8 cellular contexts compared by ENCODE assay signal in the genomic region with DNA sequence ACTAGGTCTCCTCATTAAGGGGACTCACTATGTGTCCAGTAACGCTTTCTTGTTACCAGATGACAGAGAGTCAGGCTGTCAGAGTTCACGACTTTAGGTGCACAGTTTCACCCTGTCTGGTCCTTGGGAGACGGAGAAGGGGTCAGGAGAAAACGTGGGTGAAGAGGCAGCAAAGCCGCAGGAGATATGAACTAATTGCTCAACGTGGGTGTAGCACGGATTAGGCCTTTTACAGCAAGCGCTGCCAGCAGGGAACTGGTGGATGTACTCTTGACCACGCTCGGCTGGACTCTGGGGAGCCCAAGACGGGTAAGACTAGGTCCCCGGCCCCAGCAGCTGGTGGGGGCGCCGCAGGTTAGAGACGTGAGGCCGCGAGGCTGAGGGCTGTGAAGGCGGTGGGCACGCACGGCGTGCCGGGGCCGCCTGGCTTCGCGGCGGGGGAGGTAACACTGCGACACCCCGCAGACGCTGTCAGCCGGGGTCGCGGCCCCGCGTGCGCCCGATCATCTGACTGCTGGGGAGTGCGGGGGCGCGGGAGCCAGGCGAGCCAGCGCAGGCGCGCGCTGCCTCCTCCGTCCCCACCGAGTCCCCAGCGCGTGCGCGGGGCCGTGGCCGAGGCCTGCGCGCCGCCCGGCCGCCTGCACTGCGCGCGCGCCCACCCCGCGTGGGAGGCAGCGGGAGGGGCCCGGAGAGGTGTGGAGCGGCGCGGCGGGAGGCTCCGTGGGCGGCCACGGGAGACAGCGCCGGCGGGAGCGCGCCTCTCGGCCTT. TPM values are rescaled to one million over a fixed set of nuclear protein-coding genes. Genes with fewer than 3 reads are reported as not detected.
A peak's percentile ranks its signal among the peaks of the same experiment; 100 is the strongest.
DNase-seq lines count a peak whose midpoint lies in the region; ATAC-seq, FAIRE-seq and TF ChIP-seq lines count a peak whose summit lies in the region.

A gene with protein sequence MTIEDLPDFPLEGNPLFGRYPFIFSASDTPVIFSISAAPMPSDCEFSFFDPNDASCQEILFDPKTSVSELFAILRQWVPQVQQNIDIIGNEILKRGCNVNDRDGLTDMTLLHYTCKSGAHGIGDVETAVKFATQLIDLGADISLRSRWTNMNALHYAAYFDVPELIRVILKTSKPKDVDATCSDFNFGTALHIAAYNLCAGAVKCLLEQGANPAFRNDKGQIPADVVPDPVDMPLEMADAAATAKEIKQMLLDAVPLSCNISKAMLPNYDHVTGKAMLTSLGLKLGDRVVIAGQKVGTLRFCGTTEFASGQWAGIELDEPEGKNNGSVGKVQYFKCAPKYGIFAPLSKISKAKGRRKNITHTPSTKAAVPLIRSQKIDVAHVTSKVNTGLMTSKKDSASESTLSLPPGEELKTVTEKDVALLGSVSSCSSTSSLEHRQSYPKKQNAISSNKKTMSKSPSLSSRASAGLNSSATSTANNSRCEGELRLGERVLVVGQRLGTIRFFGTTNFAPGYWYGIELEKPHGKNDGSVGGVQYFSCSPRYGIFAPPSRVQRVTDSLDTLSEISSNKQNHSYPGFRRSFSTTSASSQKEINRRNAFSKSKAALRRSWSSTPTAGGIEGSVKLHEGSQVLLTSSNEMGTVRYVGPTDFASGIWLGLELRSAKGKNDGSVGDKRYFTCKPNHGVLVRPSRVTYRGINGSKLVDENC (plus strand): TSS at position 575 of the 769 bp plus-strand sequence. CDS start 5,974 bp downstream, outside the sequence.

- no peak within 1 kb of the TSS for H3K23ac ChIP-seq in H1 (ENCODE audit: insufficient read length)

- ATAC-seq in GM19463 (IDR thresholded peaks at IDR 0.05; ENCODE audit: unreplicated experiment), result peak; percentile 47

- DNase-seq in C1 segment of cervical spinal cord (lab: John Stamatoyannopoulos, UW) (peak in 11 of 14 donors; percentile 34 to 79 (median 59)), LHCN-M2 (ENCODE audit: low read depth) (peak; percentile 49), H1 (ENCODE audit: low read depth in 1 of 2, low spot score in 2 of 2) (peak in 1 of 2 experiments; percentile 60), mesenteric fat pad (ENCODE audit: low spot score) (no peak), RKO (ENCODE audit: low spot score) (no peak)
- peak; percentile 66 to 74 for DNase-seq in activated CD8-positive, alpha-beta memory T cell treated with anti-CD3 and anti-CD28 coated beads for 4 hours (ENCODE audit: low read depth in 2 of 2)
- peak; percentile 32 for DNase-seq in stimulated activated CD8-positive, alpha-beta memory T cell treated with anti-CD3 and anti-CD28 coated beads, Interleukin-15, amount 100 ng/mL, for 1 hour (ENCODE audit: low read depth)

- TF ChIP-seq RAD21 in H1 (IDR thresholded peaks at IDR 0.05 in 1 of 2, conservative IDR thresholded peaks at IDR 0.05 in 1 of 2; ENCODE audit: low read depth in 2 of 2, low read length in 2 of 2), result no peak

- peak within 1 kb of the TSS in 1 of 4 experiments; percentile 38; a peak in 2 of 7 replicates for H3K9ac ChIP-seq in H1 (replicated peaks in 1 of 4; ENCODE audit: extremely low read depth in 1 of 4, low read depth in 3 of 4, low read length in 3 of 4)

- H4K91ac ChIP-seq in H1 (replicated peaks; ENCODE audit: insufficient read length, low read length), result no peak within 1 kb of the TSS

- H2BK15ac ChIP-seq in H1 (ENCODE audit: low read length), result no peak within 1 kb of the TSS

- no peaks in the 10 kb centered on the region for H3K79me2 ChIP-seq in H1 (ENCODE audit: control insufficient read depth in 1 of 2, insufficient read depth in 2 of 2, low read length in 2 of 2)

- H4K20me1 ChIP-seq in H1 (replicated peaks in 1 of 2; ENCODE audit: control insufficient read depth in 1 of 2, insufficient read depth in 2 of 2, low read length in 2 of 2), result peaks cover 0 to 2% of the 10 kb centered on the region in 2 experiments

- peak within 1 kb of the TSS; percentile 37 to 61 (median 44) for H3K4me3 ChIP-seq in H1 (ENCODE audit: extremely low read depth in 1 of 4, insufficient read depth in 2 of 4, low read depth in 3 of 4, low read length in 4 of 4)

- H3K4me2 ChIP-seq in H1 (ENCODE audit: insufficient read depth in 1 of 2, low read depth in 2 of 2, low read length in 2 of 2), result peak within 1 kb of the TSS; percentile 79 to 82

- no peak within 1 kb of the TSS for H2BK120ac ChIP-seq in H1 (replicated peaks; ENCODE audit: low read depth, low read length)

- no peaks in the 10 kb centered on the region for H3K9me3 ChIP-seq in H1 (ENCODE audit: insufficient read depth in 2 of 2, low read depth in 1 of 2, low read length in 1 of 2)

- H3K14ac ChIP-seq in H1 (ENCODE audit: insufficient read length), result no peak within 1 kb of the TSS

- FAIRE-seq in H1 (lab: Jason Lieb, UNC), result no peak

- H2BK12ac ChIP-seq in H1 (ENCODE audit: low read depth, low read length), result peak within 1 kb of the TSS; percentile 50; the same call in 1 of the 2 replicates

- WGBS in H1 (ENCODE audit: extremely low coverage in 1 of 2, insufficient coverage in 1 of 2, insufficient read length in 1 of 2, insufficient replicate concordance in 2 of 2, low coverage in 1 of 2, low lambda C conversion rate in 2 of 2, missing lambda C conversion rate in 1 of 2), 2 experiments, result 19% methylated on average over 32 of the region's 78 CpGs; no CpG with 5 or more reads in 1 of the 2 experiments

- H2AFZ ChIP-seq in H1 (ENCODE audit: low read length), result peak within 1 kb of the TSS; percentile 70; the same call in 1 of the 2 replicates

- TF ChIP-seq CTCF in H1 (IDR thresholded peaks at IDR 0.05; ENCODE audit: control extremely low read depth in 1 of 3, insufficient read depth in 1 of 3, low read depth in 1 of 3, low read length in 3 of 3), result no peak

- CTCF ChIA-PET in H1 (lab: Charles Lee; ENCODE audit: partially characterized antibody), result interaction anchor here (0.5 kb wide), 1 partner anchor 176 kb away, joined by 3 read pairs; no protein-coding TSS in a partner anchor

- no peak within 1 kb of the TSS for H3K18ac ChIP-seq in H1 (ENCODE audit: extremely low read depth, low read length)

- H3K56ac ChIP-seq in H1 (replicated peaks; ENCODE audit: insufficient read length, low read depth, low read length), result no peak within 1 kb of the TSS

- H3K36me3 ChIP-seq in H1 (ENCODE audit: control insufficient read depth in 2 of 4, insufficient read depth in 4 of 4, low read length in 3 of 4), result no peaks in the 10 kb centered on the region; a peak in 1 of 8 replicates

- peaks cover 6% of the 10 kb centered on the region; the same call in 1 of the 2 replicates for H3K23me2 ChIP-seq in H1 (ENCODE audit: low read depth, low read length)

- TF ChIP-seq POLR2A in H1 (IDR thresholded peaks at IDR 0.05; ENCODE audit: control extremely low read depth in 1 of 2, low read depth in 2 of 2, low read length in 2 of 2), result no peak

- H4K8ac ChIP-seq in H1 (ENCODE audit: extremely low read depth, insufficient read depth, low read length), result peak within 1 kb of the TSS; percentile 79

- H3K27ac ChIP-seq in H1 (ENCODE audit: low read depth, low read length), result no peak within 1 kb of the TSS

- H3K79me1 ChIP-seq in H1 (ENCODE audit: low read depth, low read length), result no peaks in the 10 kb centered on the region

- TF ChIP-seq EP300 in H1 (IDR thresholded peaks at IDR 0.05; ENCODE audit: borderline replicate concordance in 1 of 2, low read depth in 2 of 2, low read length in 2 of 2), result no peak

- H3K27me3 ChIP-seq in H1 (replicated peaks in 1 of 4; ENCODE audit: control insufficient read depth in 3 of 4, extremely low read depth in 1 of 4, insufficient read depth in 3 of 4, low read length in 3 of 4), result peaks cover 34 to 44% (median 42%) of the 10 kb centered on the region in 4 experiments

- peaks cover 0 to 5% (median 0%) of the 10 kb centered on the region in 4 experiments; a peak in 1 of 7 replicates for H3K4me1 ChIP-seq in H1 (replicated peaks in 1 of 4; ENCODE audit: control insufficient read depth in 3 of 4, insufficient read depth in 4 of 4, low read length in 3 of 4)

- POLR2A ChIA-PET in H1 (lab: Charles Lee; ENCODE audit: partially characterized antibody), result no interaction called here

- no peak within 1 kb of the TSS for H4K5ac ChIP-seq in H1 (ENCODE audit: insufficient read length, low read depth, low read length)

- H2BK20ac ChIP-seq in H1 (ENCODE audit: low read length), result no peak within 1 kb of the TSS

- H3K4ac ChIP-seq in H1 (replicated peaks; ENCODE audit: insufficient read length, low read depth, low read length), result no peak within 1 kb of the TSS

- no peak within 1 kb of the TSS for H2AK5ac ChIP-seq in H1 (ENCODE audit: low read depth, low read length)

- no peak within 1 kb of the TSS for H2BK5ac ChIP-seq in H1 (ENCODE audit: low read depth, low read length)

TF ChIP-seq in H1, 55 proteins besides CTCF, POLR2A, EP300 and RAD21 (continues in another document):
- TF ChIP-seq EGR1 (IDR thresholded peaks at IDR 0.05; ENCODE audit: borderline replicate concordance, low read depth, low read length) (peak; percentile 62; the same call in 1 of the 2 replicates), BCL11A (IDR thresholded peaks at IDR 0.05; ENCODE audit: low read depth in 2 of 2, low read length in 2 of 2) (no peak), RBBP5 (IDR thresholded peaks at IDR 0.05; ENCODE audit: borderline replicate concordance, low read depth, low read length) (0 out of 2 replicates have a peak, but pooled peaks have one; percentile 2), NRF1 (IDR thresholded peaks at IDR 0.05; ENCODE audit: low read depth, low read length) (peak; percentile 23; the same call in 1 of the 2 replicates), KDM4A (IDR thresholded peaks at IDR 0.05; ENCODE audit: low read depth, low read length, severe bottlenecking) (peak; percentile 25)
- TF ChIP-seq, protein P1, sequence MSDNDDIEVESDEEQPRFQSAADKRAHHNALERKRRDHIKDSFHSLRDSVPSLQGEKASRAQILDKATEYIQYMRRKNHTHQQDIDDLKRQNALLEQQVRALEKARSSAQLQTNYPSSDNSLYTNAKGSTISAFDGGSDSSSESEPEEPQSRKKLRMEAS (IDR thresholded peaks at IDR 0.05), result peak; percentile 41; the same call in 1 of the 2 replicates

RNA-seq across cellular contexts. Expression of the gene that starts here (rescaled TPM):
- 31.4 and 38.0 TPM in 2 replicates for total RNA-seq in LHCN-M2 (2014; rRNA removed)
- 12.8 TPM for polyA plus RNA-seq in LHCN-M2 (2012)
- total RNA-seq in H1 (2021; fragmentation: NEBNext Ultra II Directional; extraction: Animal tissue kit (Norgen Biotek cat#: 25700)), result 0.09 TPM in 1 of 2 replicates, not detected in the other
- 0.02 and 0.08 TPM in 2 replicates for polyA plus RNA-seq in H1 (2011; rRNA removed)
- polyA plus RNA-seq in H1 (2011; cell fraction: cytosol; rRNA removed), result 0.05 TPM
- 0.26 TPM for polyA plus RNA-seq in H1 (2011; cell fraction: nucleus; rRNA removed)
- 0.05 to 0.37 TPM (median 0.16 TPM) in 4 replicates for polyA plus RNA-seq in H1 (2012, experiment 1 of 2)
- 0.09 TPM for polyA plus RNA-seq in H1 (2012, experiment 2 of 2)
- polyA plus RNA-seq in H1 (2013, experiment 1 of 2), result 0.08 TPM
- polyA plus RNA-seq in H1 (2013, experiment 2 of 2), result 0.09 TPM
- 0.16 and 0.17 TPM in 2 replicates for polyA minus RNA-seq in H1 (2011; rRNA and poly(A)+ RNA removed)
- polyA minus RNA-seq in H1 (2011; cell fraction: cytosol; rRNA and poly(A)+ RNA removed), result not detected
- 0.70 TPM for polyA minus RNA-seq in H1 (2011; cell fraction: nucleus; rRNA and poly(A)+ RNA removed)
- 48.2 TPM for total RNA-seq in mesenteric fat pad

Comparison
In these comparisons a context has a peak if more than half of its experiments do, and no peak if none do; other contexts are left out.
1. RNA of the gene that starts here (total RNA-seq): 48.2 TPM in mesenteric fat pad (single experiment) and 31.4 to 38.0 TPM in LHCN-M2; 0.09 TPM in H1; every median in the first group is over 10 times any median in the second.
2. DNase-seq: peak in C1 segment of cervical spinal cord (11 of 14), LHCN-M2 (single experiment), activated CD8-positive, alpha-beta memory T cell treated with anti-CD3 and anti-CD28 coated beads for 4 hours (2 of 2) and stimulated activated CD8-positive, alpha-beta memory T cell treated with anti-CD3 and anti-CD28 coated beads, Interleukin-15, amount 100 ng/mL, for 1 hour (single experiment); none in mesenteric fat pad (single experiment) and RKO (single experiment).